ENCODE assay signal across 17 cellular contexts in genomic region chr3:97485206-97485605, GRCh38.
"Had no signal": no experiment of that assay in that cellular context is flagged by ENCODE, and none has a peak within 500 bp of the region (broad histone marks: within the 10 kb centered on the region; RNA-seq: fewer than 3 reads in every experiment).

No MANE protein-coding gene starts in this region.

- DNase-seq: IMR-90, Karpas-422, KG1, MM.1S, NCI-H1092 treated with DMSO at 0.1 percent for 48 hours, NCI-H1436, NCI-H187, NCI-H2029 treated with DMSO at 0.1 percent for 48 hours, NCI-H2171 treated with DMSO at 0.1 percent for 48 hours, NCI-H345, NCI-H446 treated with DMSO at 0.1 percent for 48 hours, NCI-H510A treated with DMSO at 0.1 percent for 48 hours, NCI-H526, SHP77 had no signal

- ATAC-seq: HepG2, Panc1, SK-N-SH treated with all-trans-retinoic acid at 6 μM for 48 hours had no signal
